ENCODE assay signal across 10 cellular contexts in genomic region chr18:58590231-58590630, GRCh38. TPM values are rescaled to one million over a fixed set of nuclear protein-coding genes. Genes with fewer than 3 reads are reported as not detected.
DNase-seq lines count a peak whose midpoint lies in the region; ATAC-seq, FAIRE-seq and TF ChIP-seq lines count a peak whose summit lies in the region.
"Had no signal": no experiment of that assay in that cellular context is flagged by ENCODE, and none has a peak within 500 bp of the region (broad histone marks: within the 10 kb centered on the region; RNA-seq: fewer than 3 reads in every experiment).

No MANE protein-coding gene starts in this region.

- no peaks in the 10 kb centered on the region for H3K79me2 ChIP-seq in HepG2 (ENCODE audit: insufficient read depth, low read length)

- ATAC-seq in HepG2 (peak; percentile 49; the same call in 2 of the 3 replicates), right lobe of liver (no peak), HG03457 (IDR thresholded peaks at IDR 0.05; ENCODE audit: unreplicated experiment) (no peak)

- H3K27ac ChIP-seq in HepG2 (ENCODE audit: extremely low read length, insufficient read depth, low read length) = no peak overlapping the region
- no peak overlapping the region for H3K27ac ChIP-seq in right lobe of liver
- H3K27ac ChIP-seq in mesodermal cell (ENCODE audit: low read depth, low read length, severe bottlenecking) = peak overlapping the region; percentile 58
- peak overlapping the region; percentile 28 to 60 for H3K27ac ChIP-seq in uterus

- TF ChIP-seq CTCF in HepG2 (CRISPR knock-in tag; IDR thresholded peaks at IDR 0.05) = no peak
- TF ChIP-seq CTCF in right lobe of liver (IDR thresholded peaks at IDR 0.05) = no peak
- TF ChIP-seq CTCF in uterus (IDR thresholded peaks at IDR 0.05) = no peak
- no peak for TF ChIP-seq CTCF in D721Med (IDR thresholded peaks at IDR 0.05; ENCODE audit: insufficient read depth, missing control alignments)

- H3K4me1 ChIP-seq in HepG2 (ENCODE audit: insufficient read depth, low read length) = peaks cover 34% of the 10 kb centered on the region
- H3K4me1 ChIP-seq in right lobe of liver = peaks cover 0 to 28% (median 9%) of the 10 kb centered on the region in 4 donors
- H3K4me1 ChIP-seq in mesodermal cell (ENCODE audit: control insufficient read depth, insufficient read depth, low read length, poor library complexity, severe bottlenecking) = peaks cover 14% of the 10 kb centered on the region
- H3K4me1 ChIP-seq in uterus = no peaks in the 10 kb centered on the region

- H3K27me3 ChIP-seq in HepG2 (ENCODE audit: control insufficient read depth in 1 of 2, insufficient read depth in 2 of 2, low read length in 2 of 2) (peaks cover 4 to 12% of the 10 kb centered on the region in 2 experiments; a peak in 3 of 5 replicates), right lobe of liver (no peaks in the 10 kb centered on the region), uterus (no peaks in the 10 kb centered on the region)

- CTCF ChIA-PET in HepG2 (lab: Yijun Ruan, JAX; ENCODE audit: low intra/inter-chr PET ratio, low total read pairs) = no interaction called here

- H4K20me1 ChIP-seq in HepG2 (ENCODE audit: insufficient read depth, low read length) = no peaks in the 10 kb centered on the region

- in situ Hi-C loops in HepG2 (cut with HindIII; ENCODE audit: extremely low pct_ligation_motif_present, low pct_unique_long_range_greater_than_20kb) = loop anchor here (5.0 kb wide), 1 partner anchor 38 kb away; no protein-coding TSS in a partner anchor

- FAIRE-seq in HepG2 (lab: Jason Lieb, UNC) = no peak
- peak; percentile 73 for FAIRE-seq in endometrium (lab: Jason Lieb, UNC)
- no peak for FAIRE-seq in D721Med (lab: Jason Lieb, UNC)

- POLR2A ChIA-PET in HepG2 (lab: Yijun Ruan, JAX) = interaction anchor here (0.6 to 1.7 kb wide), 4 partner anchors 10 to 306 kb away, joined by 3 to 5 read pairs (median 4); no protein-coding TSS in a partner anchor

- TF ChIP-seq EP300 in HepG2 (IDR thresholded peaks at IDR 0.05; ENCODE audit: low read depth in 2 of 2, low read length in 2 of 2) (no peak), HepG2 (CRISPR knock-in tag; IDR thresholded peaks at IDR 0.05; ENCODE audit: borderline replicate concordance) (no peak)

- H3K9me3 ChIP-seq in HepG2 (ENCODE audit: low read length) (peaks cover 11% of the 10 kb centered on the region), right lobe of liver (no peaks in the 10 kb centered on the region), mesodermal cell (ENCODE audit: control insufficient read depth, low read length) (peaks cover 31% of the 10 kb centered on the region), uterus (no peaks in the 10 kb centered on the region)

- 0 out of 6 replicates have a peak overlapping the region, but pooled peaks of 1 of the 3 experiments have one; percentile 41 for H3K4me3 ChIP-seq in HepG2 (replicated peaks in 1 of 3; ENCODE audit: insufficient read depth in 1 of 3, low read depth in 2 of 3, low read length in 3 of 3)
- no peak overlapping the region for H3K4me3 ChIP-seq in right lobe of liver
- no peak overlapping the region for H3K4me3 ChIP-seq in mesodermal cell (ENCODE audit: extremely low read depth, insufficient read depth, low read length, poor library complexity, severe bottlenecking)
- H3K4me3 ChIP-seq in uterus = no peak overlapping the region

- intact Hi-C loops in HepG2 (cut with micrococcal nuclease; ENCODE audit: unreplicated experiment) = loop anchor here (1.0 to 5.0 kb wide), 2 partner anchors 15 to 48 kb away; no protein-coding TSS in a partner anchor
- intact Hi-C loops in right lobe of liver (cut with DNase I) = no loop called here
- intact Hi-C loops in uterus (cut with DNase I; ENCODE audit: low total_unique reads) = no loop called here

- H3K36me3 ChIP-seq in HepG2 (replicated peaks in 1 of 2; ENCODE audit: control insufficient read depth in 1 of 2, insufficient read depth in 2 of 2, low read length in 2 of 2) (no peaks in the 10 kb centered on the region), right lobe of liver (no peaks in the 10 kb centered on the region), mesodermal cell (ENCODE audit: control insufficient read depth, insufficient read depth, low read length) (peaks cover 13% of the 10 kb centered on the region), uterus (no peaks in the 10 kb centered on the region)

- TF ChIP-seq POLR2A in HepG2 (IDR thresholded peaks at IDR 0.05; ENCODE audit: insufficient read depth in 1 of 2, low read depth in 2 of 2, low read length in 2 of 2) = no peak
- no peak for TF ChIP-seq POLR2A in right lobe of liver (IDR thresholded peaks at IDR 0.05)
- TF ChIP-seq POLR2A in uterus (IDR thresholded peaks at IDR 0.05) = no peak

- H3K4me2 ChIP-seq in HepG2 (ENCODE audit: low read depth, low read length) = peak overlapping the region; percentile 56

- no peak for TF ChIP-seq RAD21 in HepG2 (CRISPR knock-in tag; IDR thresholded peaks at IDR 0.05)

- H2AFZ ChIP-seq in HepG2 (ENCODE audit: low read length) = no peak overlapping the region

- DNase-seq in HepG2 (ENCODE audit: low spot score) (peak; percentile 77), right lobe of liver (no peak), uterus (peak; percentile 48 to 56), hypothalamus (lab: John Stamatoyannopoulos, UW) (no peak), D721Med (ENCODE audit: insufficient read length, low spot score) (no peak)
- DNase-seq: activated CD8-positive, alpha-beta memory T cell treated with anti-CD3 and anti-CD28 coated beads, Interleukin-2, amount 50 U/mL, for 48 hours; NCI-H1417 had no signal

- 2% methylated on average over 3 of the region's 3 CpGs for WGBS in HepG2 (ENCODE audit: low lambda C conversion rate)
- 18% methylated on average over 3 of the region's 3 CpGs for WGBS in right lobe of liver (ENCODE audit: insufficient coverage, low coverage, low lambda C conversion rate, missing lambda C conversion rate)
- WGBS in mesodermal cell (ENCODE audit: insufficient coverage in 2 of 2), 2 experiments = 10% methylated on average over 2 of the region's 3 CpGs; no CpG with 5 or more reads in 1 of the 2 experiments

- no TSS peak for BruUV-seq in HepG2 (replicated peaks; lab: Mats Ljungman, UMichigan)

- no peak overlapping the region for H3K9ac ChIP-seq in HepG2 (ENCODE audit: insufficient read depth, low read depth, low read length)

TF ChIP-seq in HepG2, 621 proteins besides CTCF, POLR2A, EP300 and RAD21 (continues in another document):
- 0 out of 2 replicates have a peak, but pooled peaks have one; percentile 39 for TF ChIP-seq PRDM10 (CRISPR knock-in tag; IDR thresholded peaks at IDR 0.05; ENCODE audit: low read depth)

RNA-seq across cellular contexts. Expression of gene ALPK2, which starts 38.7 kb away (rescaled TPM):
- total RNA-seq in HepG2 (2016; rRNA removed; fragmentation: Illumina TruSeq; extraction: Trizol) = 0.21 and 0.31 TPM in 2 replicates
- total RNA-seq in HepG2 (2016; cell fraction: cytosol; rRNA removed; fragmentation: Illumina TruSeq; extraction: Trizol; ENCODE audit: low read depth) = 0.09 and 0.10 TPM in 2 replicates
- 0.21 and 0.24 TPM in 2 replicates for total RNA-seq in HepG2 (2016; cell fraction: insoluble cytoplasmic fraction; rRNA removed; fragmentation: Illumina TruSeq; extraction: Trizol)
- 0.06 and 0.07 TPM in 2 replicates for total RNA-seq in HepG2 (2016; cell fraction: membrane; rRNA removed; fragmentation: Illumina TruSeq; extraction: Trizol)
- 0.75 and 1.1 TPM in 2 replicates for total RNA-seq in HepG2 (2016; cell fraction: nucleus; rRNA removed; fragmentation: Illumina TruSeq; extraction: Trizol)
- 2.4 and 3.9 TPM in 2 replicates for polyA plus RNA-seq in HepG2 (2011; rRNA removed)
- 1.0 and 1.5 TPM in 2 replicates for polyA plus RNA-seq in HepG2 (2011; cell fraction: cytosol; rRNA removed)
- polyA plus RNA-seq in HepG2 (2011; cell fraction: nucleus; rRNA removed) = 9.1 and 12.8 TPM in 2 replicates
- polyA plus RNA-seq in HepG2 (2012) = 5.6 and 9.2 TPM in 2 replicates
- 0.05 and 0.07 TPM in 2 replicates for polyA plus RNA-seq in HepG2 (2016; cell fraction: cytosol; fragmentation: Illumina TruSeq; extraction: Trizol; ENCODE audit: low read depth)
- 0.13 and 0.22 TPM in 2 replicates for polyA plus RNA-seq in HepG2 (2016; cell fraction: insoluble cytoplasmic fraction; fragmentation: Illumina TruSeq; extraction: Trizol; ENCODE audit: low read depth)
- polyA plus RNA-seq in HepG2 (2016; cell fraction: membrane; fragmentation: Illumina TruSeq; extraction: Trizol; ENCODE audit: low read depth) = 0.09 and 0.14 TPM in 2 replicates
- 0.51 and 1.2 TPM in 2 replicates for polyA plus RNA-seq in HepG2 (2016; cell fraction: nucleus; fragmentation: Illumina TruSeq; extraction: Trizol; ENCODE audit: insufficient read depth, low read depth)
- polyA minus RNA-seq in HepG2 (2011; rRNA and poly(A)+ RNA removed; ENCODE audit: low replicate concordance) = 0.21 and 2.9 TPM in 2 replicates
- 1.4 and 2.6 TPM in 2 replicates for polyA minus RNA-seq in HepG2 (2011; cell fraction: cytosol; rRNA and poly(A)+ RNA removed)
- 24.1 and 33.8 TPM in 2 replicates for polyA minus RNA-seq in HepG2 (2011; cell fraction: nucleus; rRNA and poly(A)+ RNA removed)
- total RNA-seq in right lobe of liver = 10 to 100 TPM in 3 of 6 experiments, 1 to 10 TPM in 2, under 1 TPM in 1; 0.66 to 27.9 (median 8.4) TPM
- polyA plus RNA-seq in mesodermal cell (2013, experiment 1 of 2) = 25.8 TPM
- 28.0 TPM for polyA plus RNA-seq in mesodermal cell (2013, experiment 2 of 2)
- total RNA-seq in uterus = under 1 TPM in 2 of 4 donors, not detected in 2; 0.18 to 0.41 TPM

Comparison
In these comparisons a context has a peak if more than half of its experiments do, and no peak if none do; other contexts are left out.
1. DNase-seq: peak in HepG2 (single experiment) and uterus (2 of 2); none in right lobe of liver (0 of 3), hypothalamus (0 of 51) and D721Med (single experiment).
2. H3K27ac ChIP-seq: peak in mesodermal cell (single experiment) and uterus (2 of 2); none in HepG2 (single experiment) and right lobe of liver (0 of 3).